ENCODE assay signal across 8 cellular contexts in the genomic region with DNA sequence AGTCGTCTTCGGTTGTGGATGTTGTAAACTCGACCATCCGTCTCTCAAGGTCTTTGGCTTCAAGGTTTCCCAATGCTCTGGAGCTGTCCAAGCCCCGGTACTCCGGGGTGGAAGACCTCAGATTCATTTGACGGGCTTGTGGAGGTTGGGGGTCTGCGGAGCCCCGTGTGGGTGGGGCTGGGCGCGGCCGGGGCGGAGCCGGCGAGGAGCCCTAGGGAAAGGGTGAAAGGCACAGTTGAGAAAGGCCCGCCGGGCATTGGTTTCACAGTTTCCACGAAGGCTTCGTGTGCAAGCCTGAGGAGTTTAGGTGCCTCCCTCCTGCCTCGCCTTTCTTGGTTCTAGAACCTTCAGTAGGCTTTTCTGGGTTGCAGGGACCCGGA. TPM values are rescaled to one million over a fixed set of nuclear protein-coding genes. Genes with fewer than 3 reads are reported as not detected.
DNase-seq lines count a peak whose midpoint lies in the region; ATAC-seq, FAIRE-seq and TF ChIP-seq lines count a peak whose summit lies in the region.

No MANE protein-coding gene starts in this region.

- H3K79me2 ChIP-seq in astrocyte (ENCODE audit: insufficient read depth, low read length) = peaks cover 41% of the 10 kb centered on the region

- H3K9ac ChIP-seq in astrocyte (ENCODE audit: low read length) = peak overlapping the region; percentile 75

- FAIRE-seq in astrocyte (lab: Jason Lieb, UNC) = no peak

- H3K36me3 ChIP-seq in astrocyte (ENCODE audit: insufficient read depth, low read length) = no peaks in the 10 kb centered on the region

- H3K4me3 ChIP-seq in astrocyte (ENCODE audit: insufficient read depth, low read depth, low read length) = peak overlapping the region; percentile 45

- H3K27ac ChIP-seq in astrocyte (ENCODE audit: low read depth, low read length) = peak overlapping the region; percentile 30
- peak overlapping the region; percentile 42 for H3K27ac ChIP-seq in temporal lobe (ENCODE audit: low read depth, low read length)

- no peaks in the 10 kb centered on the region for H3K27me3 ChIP-seq in astrocyte (ENCODE audit: insufficient read depth, low read length)

- no peak for TF ChIP-seq CTCF in astrocyte (IDR thresholded peaks at IDR 0.05; ENCODE audit: insufficient read depth, low read depth, low read length)

- H3K4me1 Mint-ChIP-seq in activated T-cell treated with anti-CD3 and anti-CD28 coated beads, Interleukin-2, amount 50 U/mL, for 4 hours (ENCODE audit: low read depth) = peaks cover 35% of the 10 kb centered on the region
- peaks cover 12% of the 10 kb centered on the region for H3K4me1 Mint-ChIP-seq in astrocyte (ENCODE audit: low read depth, unreplicated experiment)

- ATAC-seq in activated T-cell treated with anti-CD3 and anti-CD28 coated beads, Interleukin-2, amount 50 U/mL, for 4 hours = no peak
- ATAC-seq in left lobe of liver = peak; percentile 6

- DNase-seq in activated T-cell treated with anti-CD3 and anti-CD28 coated beads, Interleukin-2, amount 50 U/mL, for 4 hours = no peak
- DNase-seq in activated T-cell treated with anti-CD3 and anti-CD28 coated beads, Interleukin-2, amount 50 U/mL, for 48 hours = no peak
- DNase-seq in astrocyte (ENCODE audit: low read depth) (no peak), left lobe of liver (ENCODE audit: low spot score) (no peak), D341Med (ENCODE audit: low spot score) (no peak), CD1c-positive myeloid dendritic cell (ENCODE audit: extremely low spot score) (no peak), NCI-H2171 treated with DMSO at 0.1 percent for 48 hours (lab: John Stamatoyannopoulos, UW) (no peak)

- H3K36me3 Mint-ChIP-seq in activated T-cell treated with anti-CD3 and anti-CD28 coated beads, Interleukin-2, amount 50 U/mL, for 4 hours (ENCODE audit: insufficient read depth) = no peaks in the 10 kb centered on the region
- peaks cover 3% of the 10 kb centered on the region for H3K36me3 Mint-ChIP-seq in astrocyte (ENCODE audit: low read depth, unreplicated experiment)

- H3K4me2 ChIP-seq in astrocyte (ENCODE audit: low read length) = peak overlapping the region; percentile 90

- H3K27me3 Mint-ChIP-seq in activated T-cell treated with anti-CD3 and anti-CD28 coated beads, Interleukin-2, amount 50 U/mL, for 4 hours (ENCODE audit: low read depth) = no peaks in the 10 kb centered on the region
- no peaks in the 10 kb centered on the region for H3K27me3 Mint-ChIP-seq in astrocyte (ENCODE audit: low read depth, unreplicated experiment)

- peak overlapping the region; percentile 72 for H2AFZ ChIP-seq in astrocyte (ENCODE audit: low read depth, low read length)

- H3K27ac Mint-ChIP-seq in astrocyte (ENCODE audit: unreplicated experiment) = no peak overlapping the region

- H3K9me3 Mint-ChIP-seq in activated T-cell treated with anti-CD3 and anti-CD28 coated beads, Interleukin-2, amount 50 U/mL, for 4 hours = peaks cover 4% of the 10 kb centered on the region
- no peaks in the 10 kb centered on the region for H3K9me3 Mint-ChIP-seq in astrocyte (ENCODE audit: unreplicated experiment)

- H3K4me1 ChIP-seq in astrocyte (ENCODE audit: insufficient read depth, low read length) = peaks cover 30% of the 10 kb centered on the region

- H3K9me3 ChIP-seq in astrocyte (ENCODE audit: insufficient read depth, low read depth, low read length) = no peaks in the 10 kb centered on the region

- peaks cover 27% of the 10 kb centered on the region for H4K20me1 ChIP-seq in astrocyte (ENCODE audit: insufficient read depth, low read length)

- peak overlapping the region; percentile 95 for H3K4me3 Mint-ChIP-seq in activated T-cell treated with anti-CD3 and anti-CD28 coated beads, Interleukin-2, amount 50 U/mL, for 4 hours
- H3K4me3 Mint-ChIP-seq in astrocyte (ENCODE audit: unreplicated experiment) = peak overlapping the region; percentile 93

RNA-seq across cellular contexts. Expression of a gene that starts 0.4 kb away (rescaled TPM):
- total RNA-seq in activated T-cell treated with anti-CD3 and anti-CD28 coated beads, Interleukin-2, amount 50 U/mL, for 4 hours = 10 to 100 TPM; 27.9 to 37.3 (median 31.6) TPM
- 28.4 and 32.6 TPM in 2 replicates for total RNA-seq in astrocyte
- 10.7 TPM for total RNA-seq in left lobe of liver
- total RNA-seq in temporal lobe = 53.4 TPM
